Comparison of ENCODE assay signal across 8 cellular contexts in the genomic region with DNA sequence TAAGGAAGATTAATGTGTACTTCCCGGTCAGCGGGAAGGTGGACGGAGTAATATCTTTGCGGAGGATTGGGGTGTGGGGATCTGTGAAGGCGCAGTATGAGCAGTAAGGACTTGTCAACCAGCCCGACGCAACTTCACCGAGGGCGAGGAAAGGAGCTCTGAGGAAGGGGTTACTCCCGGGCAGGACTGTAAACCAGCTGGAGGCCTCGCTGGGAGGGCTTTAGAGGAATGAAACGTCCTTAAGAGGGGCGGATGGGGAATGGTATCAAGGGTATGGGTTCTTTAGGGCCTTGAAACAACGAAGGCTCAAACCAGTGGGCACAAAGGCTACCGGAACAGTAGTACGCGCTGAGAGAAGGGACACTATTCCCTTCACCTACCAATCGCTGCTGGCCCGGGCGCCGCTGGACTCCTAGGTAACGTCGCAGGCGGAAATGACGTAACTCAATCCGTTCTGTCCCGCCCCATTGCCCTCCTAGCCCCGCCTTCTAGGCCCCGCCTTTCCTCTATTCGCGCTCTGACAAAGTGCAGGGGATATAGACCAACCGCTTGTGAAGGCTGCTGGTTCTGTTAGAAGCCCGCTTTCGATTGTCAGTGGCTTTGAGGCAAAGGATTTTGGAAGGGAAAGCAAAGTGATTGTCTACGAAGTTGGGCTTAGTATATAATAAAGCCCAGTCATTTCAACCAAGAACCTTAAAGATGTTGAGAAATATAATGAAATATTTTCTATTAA. TPM values are rescaled to one million over a fixed set of nuclear protein-coding genes. Genes with fewer than 3 reads are reported as not detected.
DNase-seq lines count a peak whose midpoint lies in the region; ATAC-seq and TF ChIP-seq lines count a peak whose summit lies in the region.

Gene C11orf65, minus strand, starts transcription at position 439 of the 733 bp plus-strand sequence. CDS start 5,970 bp downstream, outside the sequence.

- peaks cover 14% of the 10 kb centered on the region for H3K4me1 Mint-ChIP-seq in activated T-cell treated with anti-CD3 and anti-CD28 coated beads, Interleukin-2, amount 50 U/mL, for 72 hours (ENCODE audit: low read depth)

- peak within 1 kb of the TSS; percentile 87 for H2AFZ ChIP-seq in KMS-11 (ENCODE audit: low read depth)

- no peaks in the 10 kb centered on the region for H3K36me3 ChIP-seq in KMS-11 (ENCODE audit: insufficient read depth)
- peaks cover 4% of the 10 kb centered on the region; the same call in 1 of the 2 replicates for H3K36me3 ChIP-seq in Panc1 (ENCODE audit: control insufficient read depth, insufficient read depth, low read length)
- no peaks in the 10 kb centered on the region for H3K36me3 ChIP-seq in esophagus muscularis mucosa
- H3K36me3 ChIP-seq in muscle layer of colon (ENCODE audit: insufficient read depth, low read length), result no peaks in the 10 kb centered on the region

- H4K20me1 ChIP-seq in KMS-11 (ENCODE audit: insufficient read depth), result no peaks in the 10 kb centered on the region

- intact Hi-C loops in Panc1 (cut with micrococcal nuclease; ENCODE audit: unreplicated experiment), result no loop called here
- intact Hi-C loops in esophagus muscularis mucosa (cut with DNase I), result no loop called here

- peak within 1 kb of the TSS; percentile 92 to 94 for H3K4me3 Mint-ChIP-seq in activated T-cell treated with anti-CD3 and anti-CD28 coated beads, Interleukin-2, amount 50 U/mL, for 72 hours

- H3K4me1 ChIP-seq in KMS-11 (ENCODE audit: low read depth, poor library complexity, severe bottlenecking) (peaks cover 10% of the 10 kb centered on the region), Panc1 (ENCODE audit: control insufficient read depth, insufficient read depth, low read length) (peaks cover 9% of the 10 kb centered on the region), esophagus muscularis mucosa (peaks cover 6 to 13% (median 12%) of the 10 kb centered on the region in 4 donors), muscle layer of colon (ENCODE audit: insufficient read depth, low read length) (no peaks in the 10 kb centered on the region)

- H3K27ac Mint-ChIP-seq in activated T-cell treated with anti-CD3 and anti-CD28 coated beads, Interleukin-2, amount 50 U/mL, for 72 hours, result peak within 1 kb of the TSS; percentile 98

- peak within 1 kb of the TSS; percentile 93 for H3K27ac ChIP-seq in KMS-11
- H3K27ac ChIP-seq in Panc1 (ENCODE audit: low read length), result peak within 1 kb of the TSS; percentile 99
- peak within 1 kb of the TSS; percentile 91 to 99 (median 94) for H3K27ac ChIP-seq in esophagus muscularis mucosa (replicated peaks in 1 of 4)
- peak within 1 kb of the TSS; percentile 99 for H3K27ac ChIP-seq in muscle layer of colon (ENCODE audit: low read depth, low read length)

- H3K4me2 ChIP-seq in KMS-11, result peak within 1 kb of the TSS; percentile 92

- TF ChIP-seq CTCF in KMS-11 (conservative IDR thresholded peaks at IDR 0.05; ENCODE audit: low read depth, low read length) (no peak), Panc1 (IDR thresholded peaks at IDR 0.05) (no peak), esophagus muscularis mucosa (IDR thresholded peaks at IDR 0.05) (no peak)

- H3K27me3 Mint-ChIP-seq in activated T-cell treated with anti-CD3 and anti-CD28 coated beads, Interleukin-2, amount 50 U/mL, for 72 hours (ENCODE audit: low read depth), result no peaks in the 10 kb centered on the region

- ATAC-seq in GM21786 (IDR thresholded peaks at IDR 0.05; ENCODE audit: unreplicated experiment) (peak; percentile 99), Panc1 (peak; percentile 100)
- peak; percentile 99 for ATAC-seq in activated T-cell treated with anti-CD3 and anti-CD28 coated beads, Interleukin-2, amount 50 U/mL, for 72 hours (replicated peaks in 1 of 2)

- H3K9me3 ChIP-seq in Panc1 (ENCODE audit: control insufficient read depth, insufficient read depth, low read depth, low read length) (no peaks in the 10 kb centered on the region), esophagus muscularis mucosa (no peaks in the 10 kb centered on the region), muscle layer of colon (ENCODE audit: low read length) (no peaks in the 10 kb centered on the region)

- in situ Hi-C loops in Panc1 (cut with HindIII; ENCODE audit: low pct_unique_long_range_greater_than_20kb, low sequenced_read_pairs), result no loop called here

- H3K4me3 ChIP-seq in KMS-11 (IDR thresholded peaks at IDR 0.05; ENCODE audit: insufficient read depth, low read depth, low read length) (no peak within 1 kb of the TSS), Panc1 (ENCODE audit: low read depth in 2 of 2, low read length in 2 of 2) (peak within 1 kb of the TSS; percentile 80 to 95), esophagus muscularis mucosa (peak within 1 kb of the TSS; percentile 59 to 75 (median 68)), muscle layer of colon (ENCODE audit: low read depth in 1 of 2, low read length in 2 of 2) (peak within 1 kb of the TSS; percentile 87 to 88)

- peak within 1 kb of the TSS; percentile 86 for H3K9ac ChIP-seq in KMS-11
- peak within 1 kb of the TSS; percentile 100 for H3K9ac ChIP-seq in muscle layer of colon (ENCODE audit: low read length)

- no TSS peak for BruUV-seq in Panc1 (replicated peaks; lab: Mats Ljungman, UMichigan)

- under 1% methylated on average over 35 of the region's 35 CpGs for WGBS in esophagus muscularis mucosa

- CTCF ChIA-PET in Panc1 (lab: Charles Lee), result no interaction called here

- POLR2A ChIA-PET in Panc1 (lab: Charles Lee), result interaction anchor here (0.8 kb wide), 1 partner anchor 60 kb away, joined by 3 read pairs; no protein-coding TSS in a partner anchor

- peaks cover 3 to 8% of the 10 kb centered on the region in 2 donors for H3K36me3 Mint-ChIP-seq in activated T-cell treated with anti-CD3 and anti-CD28 coated beads, Interleukin-2, amount 50 U/mL, for 72 hours (ENCODE audit: insufficient read depth in 2 of 2)

- H3K79me2 ChIP-seq in KMS-11 (ENCODE audit: insufficient read depth, low read depth), result no peaks in the 10 kb centered on the region

- peak; percentile 88 for TF ChIP-seq POLR2A in esophagus muscularis mucosa (IDR thresholded peaks at IDR 0.05; ENCODE audit: low read depth)

- DNase-seq in DMS79 treated with DMSO at 0.1 percent for 48 hours (lab: John Stamatoyannopoulos, UW) (peak; percentile 99), Panc1 (ENCODE audit: low read depth, low spot score) (peak; percentile 92), esophagus muscularis mucosa (ENCODE audit: extremely low spot score) (peak; percentile 99)
- DNase-seq in activated T-cell treated with anti-CD3 and anti-CD28 coated beads, Interleukin-2, amount 50 U/mL, for 72 hours, result peak; percentile 95 to 96
- DNase-seq in stimulated activated CD8-positive, alpha-beta memory T cell treated with anti-CD3 and anti-CD28 coated beads, Interleukin-7, amount 100 ng/mL, for 1 hour (ENCODE audit: low read depth in 2 of 2), result peak; percentile 88 to 91

- no peaks in the 10 kb centered on the region for H3K9me3 Mint-ChIP-seq in activated T-cell treated with anti-CD3 and anti-CD28 coated beads, Interleukin-2, amount 50 U/mL, for 72 hours

- H3K27me3 ChIP-seq in KMS-11 (ENCODE audit: insufficient read depth, low read depth), result no peaks in the 10 kb centered on the region
- no peaks in the 10 kb centered on the region for H3K27me3 ChIP-seq in Panc1 (ENCODE audit: control insufficient read depth, insufficient read depth, low read length)
- no peaks in the 10 kb centered on the region for H3K27me3 ChIP-seq in esophagus muscularis mucosa
- H3K27me3 ChIP-seq in muscle layer of colon (ENCODE audit: control insufficient read depth in 1 of 2, insufficient read depth in 2 of 2, low read length in 2 of 2), result no peaks in the 10 kb centered on the region

- TF ChIP-seq EP300 in esophagus muscularis mucosa (IDR thresholded peaks at IDR 0.05), result no peak

RNA-seq across cellular contexts. Expression of gene C11orf65, which starts in this region (rescaled TPM):
- 0.18 TPM for total RNA-seq in Panc1 (2021; ENCODE audit: unreplicated experiment)
- 0.55 TPM for polyA plus RNA-seq in Panc1 (2012; ENCODE audit: insufficient read length)
- 1 to 10 TPM; 1.2 to 1.5 TPM for total RNA-seq in activated T-cell treated with anti-CD3 and anti-CD28 coated beads, Interleukin-2, amount 50 U/mL, for 72 hours
- under 1 TPM in 3 of 4 donors, not detected in 1; 0.06 to 0.63 (median 0.33) TPM for total RNA-seq in esophagus muscularis mucosa

Comparison
In these comparisons a context has a peak if more than half of its experiments do, and no peak if none do; other contexts are left out.
1. Peak in DNase-seq, ATAC-seq, H3K4me3 ChIP-seq and H3K27ac ChIP-seq in Panc1; RNA of the gene not detected or under 1 TPM.
2. Peak in DNase-seq, H3K4me3 ChIP-seq and H3K27ac ChIP-seq in esophagus muscularis mucosa; RNA of the gene not detected or under 1 TPM.